Comparison of ENCODE assay signal across 8 cellular contexts in the genomic region with DNA sequence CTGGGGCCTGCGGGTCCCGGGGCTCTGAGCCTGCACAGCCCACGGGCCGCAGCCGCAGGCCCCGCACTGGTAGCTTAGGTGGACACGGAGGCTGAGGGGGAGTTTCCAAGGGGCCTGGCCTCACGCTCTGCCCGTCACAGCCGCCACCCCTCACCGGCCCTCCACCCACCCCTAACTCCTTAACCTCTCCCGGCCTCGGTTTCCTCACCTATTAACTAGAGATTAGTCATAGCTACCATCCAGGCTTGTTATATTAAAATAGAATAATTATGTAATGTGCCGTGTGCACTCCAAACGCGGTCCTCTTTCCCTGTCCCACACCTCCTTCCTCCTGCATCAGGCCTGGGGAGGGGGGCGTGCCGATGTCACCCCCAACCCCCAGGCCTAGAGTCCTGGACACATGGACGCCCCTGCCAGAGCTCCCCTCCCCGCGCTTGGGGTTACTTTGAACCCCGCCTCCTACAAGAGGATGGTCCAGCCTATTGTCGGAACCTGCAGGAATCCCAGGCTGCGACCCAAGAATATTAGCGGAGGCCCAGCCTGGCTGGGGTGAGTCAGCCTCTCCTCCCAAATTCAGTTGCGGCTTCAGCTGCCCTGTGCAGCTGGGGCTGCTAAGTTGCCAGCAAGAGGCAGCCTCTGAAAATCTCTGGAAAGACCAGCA. TPM values are rescaled to one million over a fixed set of nuclear protein-coding genes. Genes with fewer than 3 reads are reported as not detected.
DNase-seq lines count a peak whose midpoint lies in the region; ATAC-seq, FAIRE-seq and TF ChIP-seq lines count a peak whose summit lies in the region.

No MANE protein-coding gene starts in this region.

- no peaks in the 10 kb centered on the region for H3K36me3 Mint-ChIP-seq in T-helper 1 cell treated with Interleukin-12 subunit alpha and Interleukin-12 subunit beta and Interleukin-4 antibody, amounts not matched to agents 30 μg/mL and 1 μg/mL, for 36 hours (ENCODE audit: low read depth)
- no peaks in the 10 kb centered on the region for H3K36me3 Mint-ChIP-seq in activated naive CD8-positive, alpha-beta T cell

- no peak for FAIRE-seq in frontal cortex (lab: Jason Lieb, UNC)

- TF ChIP-seq CTCF in sigmoid colon (IDR thresholded peaks at IDR 0.05): no peak

- ATAC-seq in left cardiac atrium (peak; percentile 32 to 75), GM21619 (IDR thresholded peaks at IDR 0.05; ENCODE audit: unreplicated experiment) (no peak)

- intact Hi-C loops in left cardiac atrium (cut with DNase I): no loop called here
- intact Hi-C loops in sigmoid colon (cut with DNase I): loop anchor here (1.0 kb wide), 1 partner anchor 18 kb away; the partner anchor contains the start of gene SOCS3

- peaks cover 14% of the 10 kb centered on the region for H3K27me3 Mint-ChIP-seq in T-helper 1 cell treated with Interleukin-12 subunit alpha and Interleukin-12 subunit beta and Interleukin-4 antibody, amounts not matched to agents 30 μg/mL and 1 μg/mL, for 36 hours (ENCODE audit: low read depth)
- H3K27me3 Mint-ChIP-seq in activated naive CD8-positive, alpha-beta T cell: no peaks in the 10 kb centered on the region

- TF ChIP-seq EP300 in sigmoid colon (IDR thresholded peaks at IDR 0.05): no peak

- no peaks in the 10 kb centered on the region for H3K36me3 ChIP-seq in sigmoid colon

- no peaks in the 10 kb centered on the region for H3K9me3 ChIP-seq in sigmoid colon

- H3K27ac ChIP-seq in sigmoid colon: peak overlapping the region; percentile 90 to 93 (median 92)

- H3K27ac Mint-ChIP-seq in T-helper 1 cell treated with Interleukin-12 subunit alpha and Interleukin-12 subunit beta and Interleukin-4 antibody, amounts not matched to agents 30 μg/mL and 1 μg/mL, for 36 hours: peak overlapping the region; percentile 89
- H3K27ac Mint-ChIP-seq in activated naive CD8-positive, alpha-beta T cell: peak overlapping the region; percentile 81

- H3K4me1 Mint-ChIP-seq in T-helper 1 cell treated with Interleukin-12 subunit alpha and Interleukin-12 subunit beta and Interleukin-4 antibody, amounts not matched to agents 30 μg/mL and 1 μg/mL, for 36 hours (ENCODE audit: low read depth): peaks cover 50% of the 10 kb centered on the region
- peaks cover 62% of the 10 kb centered on the region for H3K4me1 Mint-ChIP-seq in activated naive CD8-positive, alpha-beta T cell (ENCODE audit: low read depth)

- H3K4me3 Mint-ChIP-seq in T-helper 1 cell treated with Interleukin-12 subunit alpha and Interleukin-12 subunit beta and Interleukin-4 antibody, amounts not matched to agents 30 μg/mL and 1 μg/mL, for 36 hours: peak overlapping the region; percentile 62
- H3K4me3 Mint-ChIP-seq in activated naive CD8-positive, alpha-beta T cell: peak overlapping the region; percentile 63

- H3K9me3 Mint-ChIP-seq in T-helper 1 cell treated with Interleukin-12 subunit alpha and Interleukin-12 subunit beta and Interleukin-4 antibody, amounts not matched to agents 30 μg/mL and 1 μg/mL, for 36 hours: no peaks in the 10 kb centered on the region
- no peaks in the 10 kb centered on the region for H3K9me3 Mint-ChIP-seq in activated naive CD8-positive, alpha-beta T cell (ENCODE audit: low read depth)

- TF ChIP-seq POLR2A in sigmoid colon (IDR thresholded peaks at IDR 0.05): no peak

- WGBS in sigmoid colon, 2 donors: 39 to 46% methylated on average over 26 of the region's 26 CpGs

- no peaks in the 10 kb centered on the region for H3K27me3 ChIP-seq in sigmoid colon

- DNase-seq in T-helper 1 cell: no peak
- DNase-seq in left cardiac atrium: peak; percentile 82
- peak; percentile 89 for DNase-seq in sigmoid colon
- DNase-seq in stimulated activated CD4-positive, alpha-beta T cell treated with anti-CD3 and anti-CD28 coated beads, Interleukin-2, amount 100 ng/mL, for 48 hours: no peak
- no peak for DNase-seq in frontal cortex (ENCODE audit: low spot score in 2 of 2)

- peak overlapping the region; percentile 1 to 52 (median 46) for H3K4me3 ChIP-seq in sigmoid colon

- H3K4me1 ChIP-seq in sigmoid colon: peaks cover 0 to 47% (median 39%) of the 10 kb centered on the region in 4 donors

RNA-seq across cellular contexts. Expression of gene SOCS3, which starts 17.3 kb away (rescaled TPM):
- total RNA-seq in left cardiac atrium (10 to 100 TPM; 15.1 to 78.1 TPM), sigmoid colon (100 to 1,000 TPM in 2 of 4 donors, 10 to 100 TPM in 2; 10.3 to 499 (median 82.9) TPM), frontal cortex (5.3 TPM)
- 10 to 100 TPM; 11.1 to 64.5 (median 28.2) TPM for polyA plus RNA-seq in sigmoid colon

RNA-seq across cellular contexts. Expression of gene PGS1, which starts 35.9 kb away (rescaled TPM):
- total RNA-seq in left cardiac atrium (10 to 100 TPM; 17.7 to 24.3 TPM), sigmoid colon (10 to 100 TPM; 20.0 to 36.3 (median 29.0) TPM), frontal cortex (18.8 TPM)
- 10 to 100 TPM in 2 of 3 donors, 1 to 10 TPM in 1; 9.9 to 36.9 (median 16.8) TPM for polyA plus RNA-seq in sigmoid colon

Comparison
In these comparisons a context has a peak if more than half of its experiments do, and no peak if none do; other contexts are left out.
1. DNase-seq: peak in left cardiac atrium (single experiment) and sigmoid colon (single experiment); none in T-helper 1 cell (0 of 5), stimulated activated CD4-positive, alpha-beta T cell treated with anti-CD3 and anti-CD28 coated beads, Interleukin-2, amount 100 ng/mL, for 48 hours (0 of 2) and frontal cortex (0 of 2).